In genomic region chr12:121214855-121215745, GRCh38 we compare ENCODE assay signal across 9 cellular contexts. TPM values are rescaled to one million over a fixed set of nuclear protein-coding genes. Genes with fewer than 3 reads are reported as not detected.
DNase-seq lines count a peak whose midpoint lies in the region; ATAC-seq and TF ChIP-seq lines count a peak whose summit lies in the region.
"Had no signal": no experiment of that assay in that cellular context is flagged by ENCODE, and none has a peak within 500 bp of the region (broad histone marks: within the 10 kb centered on the region; RNA-seq: fewer than 3 reads in every experiment).

No MANE protein-coding gene starts in this region.

- POLR2A ChIA-PET in RWPE1 (lab: Yijun Ruan, JAX; ENCODE audit: low non-redundant PET) = no interaction called here

- peaks cover 14% of the 10 kb centered on the region for H3K36me3 Mint-ChIP-seq in progenitor cell of endocrine pancreas (ENCODE audit: insufficient read depth)

- no peak overlapping the region for H3K27ac ChIP-seq in RWPE1

- no peaks in the 10 kb centered on the region for H3K9me3 Mint-ChIP-seq in progenitor cell of endocrine pancreas (ENCODE audit: low read depth)
- H3K9me3 Mint-ChIP-seq: neural crest cell had no signal

- H3K4me3 Mint-ChIP-seq in progenitor cell of endocrine pancreas (ENCODE audit: low read depth) = no peak overlapping the region
- H3K4me3 Mint-ChIP-seq: neural crest cell had no signal

- DNase-seq in GM04503 (ENCODE audit: low read depth) (peak; percentile 93), RWPE1 (ENCODE audit: low spot score) (peak; percentile 79), epithelial cell of esophagus (ENCODE audit: low read depth) (peak; percentile 92), non-pigmented ciliary epithelial cell (ENCODE audit: low read depth) (peak; percentile 86), progenitor cell of endocrine pancreas (ENCODE audit: low spot score, unreplicated experiment) (no peak), UCSD-AML1 (lab: John Stamatoyannopoulos, UW; ENCODE audit: unreplicated experiment) (no peak)

- H3K4me1 Mint-ChIP-seq in progenitor cell of endocrine pancreas (ENCODE audit: low read depth) = peaks cover 19% of the 10 kb centered on the region

- no peak for ATAC-seq in HG03432 (IDR thresholded peaks at IDR 0.05; ENCODE audit: unreplicated experiment)
- no peak for ATAC-seq in HG03565 (IDR thresholded peaks at IDR 0.05; ENCODE audit: unreplicated experiment)

- TF ChIP-seq CTCF in RWPE1 (conservative IDR thresholded peaks at IDR 0.05; ENCODE audit: low read depth) (no peak), epithelial cell of esophagus (IDR thresholded peaks at IDR 0.05; ENCODE audit: insufficient read depth, low read depth, low read length, missing control alignments) (no peak), progenitor cell of endocrine pancreas (IDR thresholded peaks at IDR 0.05; ENCODE audit: unreplicated experiment) (no peak)

- CTCF ChIA-PET in RWPE1 (lab: Yijun Ruan, JAX) = interaction anchor here (0.7 to 1.0 kb wide), 3 partner anchors 9 to 82 kb away, joined by 3 to 4 read pairs (median 3); no protein-coding TSS in a partner anchor

- H3K27me3 Mint-ChIP-seq in progenitor cell of endocrine pancreas = no peaks in the 10 kb centered on the region

- no peak overlapping the region for H3K27ac Mint-ChIP-seq in progenitor cell of endocrine pancreas

- H3K4me3 ChIP-seq in epithelial cell of esophagus (ENCODE audit: low read length) = no peak overlapping the region

RNA-seq across cellular contexts. Expression of gene P2RX4, which starts 5.2 kb away (rescaled TPM):
- 23.9 and 28.3 TPM in 2 replicates for total RNA-seq in progenitor cell of endocrine pancreas

Comparison
In these comparisons a context has a peak if more than half of its experiments do, and no peak if none do; other contexts are left out.
1. DNase-seq: peak in GM04503 (single experiment), RWPE1 (single experiment), epithelial cell of esophagus (single experiment) and non-pigmented ciliary epithelial cell (single experiment); none in progenitor cell of endocrine pancreas (single experiment) and UCSD-AML1 (single experiment).